7 cellular contexts compared by ENCODE assay signal in genomic region chr12:69900720-69901131, GRCh38.
DNase-seq lines count a peak whose midpoint lies in the region; ATAC-seq and TF ChIP-seq lines count a peak whose summit lies in the region.

No MANE protein-coding gene starts in this region.

- TF ChIP-seq CTCF in GM13976 (IDR thresholded peaks at IDR 0.05; ENCODE audit: borderline replicate concordance, control extremely low read depth, extremely low read depth, insufficient read depth, missing control alignments) (peak; percentile 79), astrocyte of the spinal cord (IDR thresholded peaks at IDR 0.05; ENCODE audit: low read depth, low read length) (peak; percentile 68)

- H3K4me3 ChIP-seq in astrocyte of the spinal cord (ENCODE audit: low read depth, low read length), result no peak overlapping the region

- in situ Hi-C loops in GM13976 (cut with MboI; ENCODE audit: low sequenced_read_pairs, unreplicated experiment) (no loop called here), astrocyte of the spinal cord (cut with HindIII; ENCODE audit: low sequenced_read_pairs) (no loop called here)

- DNase-seq in GM13976 (ENCODE audit: low spot score) (no peak), NCI-H187 (lab: John Stamatoyannopoulos, UW) (peak; percentile 45 to 79), T-helper 9 cell (peak; percentile 53), astrocyte of the spinal cord (ENCODE audit: low read depth, low spot score) (peak; percentile 76), iris pigment epithelial cell (ENCODE audit: low read depth) (peak; percentile 67)
- DNase-seq in stimulated activated CD4-positive, alpha-beta T cell treated with anti-CD3 and anti-CD28 coated beads, Interleukin-1b, Interleukin-23, amount 100 ng/mL, for 24 hours (ENCODE audit: low read depth in 4 of 4, low spot score in 1 of 4), result peak; percentile 30 to 50 (median 47)

- peak; percentile 79 for ATAC-seq in HG02798 (IDR thresholded peaks at IDR 0.05; ENCODE audit: poor library complexity, unreplicated experiment)
